Comparison of ENCODE assay signal across 16 cellular contexts in the genomic region with DNA sequence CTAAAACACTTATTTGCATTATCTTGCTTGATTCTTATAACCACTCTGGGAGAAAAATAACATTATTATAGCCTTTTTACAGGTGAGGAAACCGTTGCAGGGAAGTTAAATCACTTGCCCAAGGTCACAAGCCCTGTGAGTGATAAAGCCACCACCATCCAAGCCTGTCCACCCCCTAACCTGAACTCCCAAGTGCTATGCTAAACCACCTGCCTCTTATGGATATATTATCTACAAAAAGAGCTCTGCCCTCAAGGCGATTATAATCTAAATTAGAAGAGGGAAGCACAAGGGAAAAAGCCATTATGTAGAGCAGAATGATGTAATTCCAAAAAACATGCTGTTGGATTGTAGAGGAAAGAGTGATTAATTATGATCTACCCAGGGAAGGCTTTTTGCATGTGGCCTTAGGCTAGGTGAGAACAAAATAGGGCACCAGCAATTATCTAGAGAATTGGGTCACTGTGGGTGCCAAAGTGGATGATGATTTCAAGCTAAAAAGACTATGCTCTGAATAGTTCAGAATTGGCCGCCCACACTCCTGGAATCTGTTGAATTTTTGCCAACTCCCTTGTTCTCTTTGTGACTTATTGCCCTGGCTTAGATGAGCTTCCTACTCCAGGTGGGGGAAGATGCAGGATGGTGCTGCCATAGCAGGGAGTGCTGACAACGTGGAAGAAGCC.
DNase-seq lines count a peak whose midpoint lies in the region; ATAC-seq and TF ChIP-seq lines count a peak whose summit lies in the region.
"Had no signal": no experiment of that assay in that cellular context is flagged by ENCODE, and none has a peak within 500 bp of the region (broad histone marks: within the 10 kb centered on the region; RNA-seq: fewer than 3 reads in every experiment).

No MANE protein-coding gene starts in this region.

- H3K27me3 ChIP-seq in mammary epithelial cell (ENCODE audit: insufficient read depth, low read length), result no peaks in the 10 kb centered on the region
- H3K27me3 ChIP-seq: ascending aorta, BLaER1, SJCRH30 had no signal

- peaks cover 0 to 2% (median under 1%) of the 10 kb centered on the region in 4 donors for H3K4me1 Mint-ChIP-seq in naive thymus-derived CD8-positive, alpha-beta T cell

- whole genome bisulfite sequencing in mammary epithelial cell (ENCODE audit: low coverage, missing lambda C conversion rate), result 28% methylated on average over 4 of the region's 4 CpGs

- H3K27me3 Mint-ChIP-seq in naive thymus-derived CD8-positive, alpha-beta T cell, result no peaks in the 10 kb centered on the region

- no peaks in the 10 kb centered on the region for H4K20me1 ChIP-seq in mammary epithelial cell (ENCODE audit: insufficient read depth, low read length)
- H4K20me1 ChIP-seq: BLaER1 had no signal

- H3K4me3 ChIP-seq in mammary epithelial cell (replicated peaks in 1 of 3; ENCODE audit: insufficient read depth in 1 of 3, low read depth in 2 of 3, low read length in 3 of 3), result no peak overlapping the region
- H3K4me3 ChIP-seq: ascending aorta, BLaER1, SJCRH30 had no signal

- intact Hi-C loops in mammary epithelial cell (cut with micrococcal nuclease), result loop anchor here (10.0 kb wide), 1 partner anchor 207 kb away; a partner anchor contains a TSS

- dilution Hi-C loops in mammary epithelial cell (cut with HindIII; ENCODE audit: low sequenced_read_pairs), result no loop called here

- peaks cover 33% of the 10 kb centered on the region for H3K4me1 ChIP-seq in mammary epithelial cell (ENCODE audit: insufficient read depth, low read length)
- H3K4me1 ChIP-seq: BLaER1 had no signal

- H3K4me3 Mint-ChIP-seq in naive thymus-derived CD8-positive, alpha-beta T cell, result no peak overlapping the region

- H3K79me2 ChIP-seq in mammary epithelial cell (ENCODE audit: insufficient read depth, low read length), result no peaks in the 10 kb centered on the region

- no peaks in the 10 kb centered on the region for H3K9me3 Mint-ChIP-seq in naive thymus-derived CD8-positive, alpha-beta T cell

- no peak overlapping the region for H3K9ac ChIP-seq in mammary epithelial cell (ENCODE audit: insufficient read depth, low read length)
- H3K9ac ChIP-seq: BLaER1 had no signal

- no TSS peak for BruUV-seq in mammary epithelial cell (replicated peaks; lab: Mats Ljungman, UMichigan)

- H3K36me3 Mint-ChIP-seq in naive thymus-derived CD8-positive, alpha-beta T cell, result peaks cover 4% of the 10 kb centered on the region in 3 donors

- no peak overlapping the region for H3K27ac ChIP-seq in mammary epithelial cell (ENCODE audit: insufficient read depth, low read depth, low read length)
- H3K27ac ChIP-seq: ascending aorta, BLaER1, SJCRH30 had no signal

- in situ Hi-C loops in mammary epithelial cell (cut with MboI; ENCODE audit: low sequenced_read_pairs in 2 of 2), result no loop called here

- CTCF ChIA-PET in mammary epithelial cell (lab: Charles Lee; ENCODE audit: low non-redundant PET), result no interaction called here

- TF ChIP-seq CTCF in mammary epithelial cell (conservative IDR thresholded peaks at IDR 0.05 in 1 of 2, IDR thresholded peaks at IDR 0.05 in 1 of 2; ENCODE audit: extremely low read depth in 1 of 2, insufficient read depth in 1 of 2, low read depth in 1 of 2, low read length in 2 of 2), result no peak

- DNase-seq in Daoy (ENCODE audit: low read depth) (peak; percentile 54), NCI-H146 (lab: John Stamatoyannopoulos, UW) (peak; percentile 63), mammary epithelial cell (peak; percentile 66), kidney tubule cell (ENCODE audit: low spot score) (peak; percentile 77)
- no peak for DNase-seq in naive thymus-derived CD8-positive, alpha-beta T cell
- DNase-seq: activated CD4-positive, alpha-beta T cell treated with anti-CD3 and anti-CD28 coated beads for 4 hours; activated naive CD4-positive, alpha-beta T cell; DMS153; NCI-H345; SJCRH30; T1000 had no signal

- no peaks in the 10 kb centered on the region for H3K36me3 ChIP-seq in mammary epithelial cell (ENCODE audit: insufficient read depth, low read length)
- H3K36me3 ChIP-seq: ascending aorta, BLaER1, SJCRH30 had no signal

- no peak for ATAC-seq in naive thymus-derived CD8-positive, alpha-beta T cell
- ATAC-seq in GM18858 (IDR thresholded peaks at IDR 0.05; ENCODE audit: unreplicated experiment) (no peak), HG03354 (IDR thresholded peaks at IDR 0.05; ENCODE audit: poor library complexity, severe bottlenecking, unreplicated experiment) (no peak)
- ATAC-seq: left lobe of liver had no signal

- H3K27ac Mint-ChIP-seq in naive thymus-derived CD8-positive, alpha-beta T cell, result no peak overlapping the region

- no peak overlapping the region for H2AFZ ChIP-seq in mammary epithelial cell (ENCODE audit: low read depth, low read length)

- H3K4me2 ChIP-seq in mammary epithelial cell (ENCODE audit: insufficient read depth, low read depth, low read length), result no peak overlapping the region
- H3K4me2 ChIP-seq: BLaER1 had no signal

- POLR2A ChIA-PET in naive thymus-derived CD8-positive, alpha-beta T cell (lab: Charles Lee), result no interaction called here

- H3K9me3 ChIP-seq in mammary epithelial cell (replicated peaks; ENCODE audit: insufficient read depth, low read length), result no peaks in the 10 kb centered on the region
- H3K9me3 ChIP-seq: ascending aorta, BLaER1, SJCRH30 had no signal

Comparison
In these comparisons a context has a peak if more than half of its experiments do, and no peak if none do; other contexts are left out.
1. DNase-seq: peak in Daoy (single experiment), NCI-H146 (single experiment), mammary epithelial cell (single experiment) and kidney tubule cell (single experiment); none in naive thymus-derived CD8-positive, alpha-beta T cell (0 of 10).